Comparison of ENCODE assay signal across 27 cellular contexts in genomic region chr10:78441010-78441409, GRCh38.
"Had no signal": no experiment of that assay in that cellular context is flagged by ENCODE, and none has a peak within 500 bp of the region (broad histone marks: within the 10 kb centered on the region; RNA-seq: fewer than 3 reads in every experiment).

No MANE protein-coding gene starts in this region.

- H3K9me3 ChIP-seq: colonic mucosa, esophagus muscularis mucosa, esophagus squamous epithelium, gastrocnemius medialis, gastroesophageal sphincter, heart left ventricle, heart right ventricle had no signal

- H3K27ac ChIP-seq: colonic mucosa, coronary artery, epithelial cell of prostate, esophagus muscularis mucosa, esophagus squamous epithelium, foreskin keratinocyte, gastrocnemius medialis, gastroesophageal sphincter, heart left ventricle, heart right ventricle had no signal

- FAIRE-seq: colon, endometrium, endothelial cell of umbilical vein, frontal cortex had no signal

- ATAC-seq: effector memory CD8-positive, alpha-beta T cell; esophagus mucosa; foreskin keratinocyte; gastrocnemius medialis; gastroesophageal sphincter; heart left ventricle; heart right ventricle had no signal

- H3K4me1 ChIP-seq: colonic mucosa, foreskin keratinocyte, gastrocnemius medialis had no signal

- H3K27me3 ChIP-seq: colonic mucosa, dorsolateral prefrontal cortex, esophagus muscularis mucosa, foreskin keratinocyte, gastrocnemius medialis, gastroesophageal sphincter, heart left ventricle, heart right ventricle had no signal

- DNase-seq: colonic mucosa; cortex of kidney; dermis blood vessel endothelial cell; dorsolateral prefrontal cortex; effector CD8-positive, alpha-beta T cell; effector memory CD4-positive, alpha-beta T cell; effector memory CD8-positive, alpha-beta T cell; endodermal cell; erythroblast; esophagus squamous epithelium; foreskin fibroblast; foreskin keratinocyte; foreskin melanocyte; gastrocnemius medialis; glutamatergic neuron; heart left ventricle; heart right ventricle had no signal

- H3K36me3 ChIP-seq: colonic mucosa, esophagus muscularis mucosa, esophagus squamous epithelium, gastrocnemius medialis, gastroesophageal sphincter, heart left ventricle, heart right ventricle had no signal

- H3K9me3 Mint-ChIP-seq: dendritic cell treated with granulocyte-macrophage colony-stimulating factor and Interleukin-4, amounts not matched to agents 40 ng/mL and 50 ng/mL, for 4 days; effector memory CD8-positive, alpha-beta T cell; endodermal cell had no signal

- H3K27ac Mint-ChIP-seq: dendritic cell treated with granulocyte-macrophage colony-stimulating factor and Interleukin-4, amounts not matched to agents 40 ng/mL and 50 ng/mL, for 4 days; effector memory CD8-positive, alpha-beta T cell; endodermal cell had no signal

- H3K4me3 ChIP-seq: colonic mucosa, coronary artery, dorsolateral prefrontal cortex, esophagus muscularis mucosa, esophagus squamous epithelium, gastrocnemius medialis, gastroesophageal sphincter, heart left ventricle, heart right ventricle had no signal

- H3K4me3 Mint-ChIP-seq: dendritic cell treated with granulocyte-macrophage colony-stimulating factor and Interleukin-4, amounts not matched to agents 40 ng/mL and 50 ng/mL, for 4 days; effector memory CD8-positive, alpha-beta T cell; endodermal cell had no signal
